Comparison of ENCODE assay signal across 20 cellular contexts in genomic region chr15:56538901-56539545, GRCh38.
"Had no signal": no experiment of that assay in that cellular context is flagged by ENCODE, and none has a peak within 500 bp of the region (broad histone marks: within the 10 kb centered on the region; RNA-seq: fewer than 3 reads in every experiment).

No MANE protein-coding gene starts in this region.

- H3K9me3 ChIP-seq: gastrocnemius medialis, ovary, sigmoid colon, tibial artery, upper lobe of left lung, uterus had no signal

- ATAC-seq: effector memory CD8-positive, alpha-beta T cell; gastrocnemius medialis; heart right ventricle; natural killer cell had no signal

- H3K4me3 Mint-ChIP-seq: dendritic cell treated with granulocyte-macrophage colony-stimulating factor and Interleukin-4, amounts not matched to agents 40 ng/mL and 50 ng/mL, for 4 days; effector memory CD8-positive, alpha-beta T cell; neural crest cell had no signal

- H3K27ac Mint-ChIP-seq: dendritic cell treated with granulocyte-macrophage colony-stimulating factor and Interleukin-4, amounts not matched to agents 40 ng/mL and 50 ng/mL, for 4 days had no signal

- H3K27me3 Mint-ChIP-seq: dendritic cell treated with granulocyte-macrophage colony-stimulating factor and Interleukin-4, amounts not matched to agents 40 ng/mL and 50 ng/mL, for 4 days had no signal

- DNase-seq: effector memory CD8-positive, alpha-beta T cell; gastrocnemius medialis; heart right ventricle; hypothalamus; kidney glomerular epithelial cell; mesendoderm; natural killer cell; ovary; sigmoid colon; stimulated activated CD4-positive, alpha-beta T cell treated with anti-CD3 and anti-CD28 coated beads, Interleukin-2, amount 100 ng/mL, for 24 hours; stimulated activated naive CD4-positive, alpha-beta T cell; tibial artery; upper lobe of left lung; uterus had no signal

- H3K27me3 ChIP-seq: esophagus muscularis mucosa, gastrocnemius medialis, ovary, right atrium auricular region, sigmoid colon, tibial artery, upper lobe of left lung, uterus had no signal

- H3K36me3 ChIP-seq: esophagus muscularis mucosa, gastrocnemius medialis, heart right ventricle, ovary, right atrium auricular region, sigmoid colon, tibial artery, upper lobe of left lung, uterus had no signal

- H3K27ac ChIP-seq: epithelial cell of prostate, esophagus muscularis mucosa, gastrocnemius medialis, heart right ventricle, ovary, right atrium auricular region, sigmoid colon, skin epidermis, tibial artery, upper lobe of left lung, uterus had no signal

- H3K4me1 ChIP-seq: esophagus muscularis mucosa, gastrocnemius medialis, heart right ventricle, right atrium auricular region, tibial artery, upper lobe of left lung, uterus had no signal

- H3K4me3 ChIP-seq: esophagus muscularis mucosa, gastrocnemius medialis, heart right ventricle, ovary, right atrium auricular region, sigmoid colon, skin epidermis, tibial artery, upper lobe of left lung, uterus had no signal

- H3K9me3 Mint-ChIP-seq: effector memory CD8-positive, alpha-beta T cell had no signal
